34 cellular contexts compared by ENCODE assay signal in genomic region chr1:175755516-175755915, GRCh38. TPM values are rescaled to one million over a fixed set of nuclear protein-coding genes. Genes with fewer than 3 reads are reported as not detected.
"Had no signal": no experiment of that assay in that cellular context is flagged by ENCODE, and none has a peak within 500 bp of the region (broad histone marks: within the 10 kb centered on the region; RNA-seq: fewer than 3 reads in every experiment).

No MANE protein-coding gene starts in this region.

- H3K27ac Mint-ChIP-seq: activated B cell treated with CpG ODN at 0.5 μM for 24 hours; activated CD4-positive, alpha-beta memory T cell treated with anti-CD3 and anti-CD28 coated beads for 36 hours; activated CD4-positive, alpha-beta T cell treated with anti-CD3 and anti-CD28 coated beads, Interleukin-2, amount 10 ng/mL, durations not matched to agents 24 days and 14 days; activated CD8-positive, alpha-beta T cell treated with anti-CD3 and anti-CD28 coated beads for 36 hours; activated naive CD4-positive, alpha-beta T cell treated with anti-CD3 and anti-CD28 coated beads for 36 hours; activated naive CD4-positive, alpha-beta T cell treated with anti-CD3 and anti-CD28 coated beads, Interleukin-2, amount 50 U/mL, for 72 hours; activated naive CD8-positive, alpha-beta T cell treated with anti-CD3 and anti-CD28 coated beads for 36 hours; activated T-helper 1 cell treated with anti-CD3 and anti-CD28 coated beads, Interleukin-12 subunit alpha, Interleukin-12 subunit beta, Interleukin-2, Interleukin-4 antibody, amounts not matched to agents 30 ng/mL and 10 ng/mL and 1 ng/mL, durations not matched to agents 14 hours and 24 hours and 36 hours; activated T-helper 17 cell treated with anti-CD3 and anti-CD28 coated beads, Interleukin-2, amount 50 U/mL, for 72 hours; T-helper 1 cell treated with Interleukin-12 subunit alpha and Interleukin-12 subunit beta and Interleukin-4 antibody, amounts not matched to agents 30 μg/mL and 1 μg/mL, for 36 hours; T-helper 2 cell treated with Interferon-gamma antibody and Interleukin-4, amounts not matched to agents 5 μg/mL and 100 μg/mL, for 36 hours had no signal

- H3K4me3 Mint-ChIP-seq: activated B cell treated with CpG ODN at 0.5 μM for 24 hours; activated CD4-positive, alpha-beta memory T cell treated with anti-CD3 and anti-CD28 coated beads for 36 hours; activated CD4-positive, alpha-beta T cell treated with anti-CD3 and anti-CD28 coated beads, Interleukin-2, amount 10 ng/mL, durations not matched to agents 24 days and 14 days; activated CD8-positive, alpha-beta T cell treated with anti-CD3 and anti-CD28 coated beads for 36 hours; activated naive CD4-positive, alpha-beta T cell treated with anti-CD3 and anti-CD28 coated beads for 36 hours; activated naive CD8-positive, alpha-beta T cell treated with anti-CD3 and anti-CD28 coated beads for 36 hours; activated T-cell treated with anti-CD3 and anti-CD28 coated beads, Interleukin-2, amount 50 U/mL, for 4 hours; activated T-cell treated with anti-CD3 and anti-CD28 coated beads, Interleukin-2, amount 50 U/mL, for 72 hours; activated T-helper 1 cell treated with anti-CD3 and anti-CD28 coated beads, Interleukin-12 subunit alpha, Interleukin-12 subunit beta, Interleukin-2, Interleukin-4 antibody, amounts not matched to agents 30 ng/mL and 10 ng/mL and 1 ng/mL, durations not matched to agents 14 hours and 24 hours and 36 hours; activated T-helper 17 cell treated with anti-CD3 and anti-CD28 coated beads, Interleukin-2, amount 50 U/mL, for 72 hours; T-helper 1 cell treated with Interleukin-12 subunit alpha and Interleukin-12 subunit beta and Interleukin-4 antibody, amounts not matched to agents 30 μg/mL and 1 μg/mL, for 36 hours; T-helper 2 cell treated with Interferon-gamma antibody and Interleukin-4, amounts not matched to agents 5 μg/mL and 100 μg/mL, for 36 hours had no signal

- ATAC-seq: activated CD8-positive, alpha-beta T cell treated with anti-CD3 and anti-CD28 coated beads for 36 hours; activated naive CD4-positive, alpha-beta T cell treated with anti-CD3 and anti-CD28 coated beads, Interleukin-2, amount 50 U/mL, for 72 hours; activated T-cell treated with anti-CD3 and anti-CD28 coated beads, Interleukin-2, amount 50 U/mL, for 4 hours; activated T-cell treated with anti-CD3 and anti-CD28 coated beads, Interleukin-2, amount 50 U/mL, for 72 hours; activated T-helper 17 cell treated with anti-CD3 and anti-CD28 coated beads, Interleukin-2, amount 50 U/mL, for 72 hours had no signal

- H3K4me1 Mint-ChIP-seq: activated B cell treated with CpG ODN at 0.5 μM for 24 hours; activated CD4-positive, alpha-beta T cell treated with anti-CD3 and anti-CD28 coated beads, Interleukin-2, amount 10 ng/mL, durations not matched to agents 24 days and 14 days; activated naive CD8-positive, alpha-beta T cell treated with anti-CD3 and anti-CD28 coated beads for 36 hours; activated T-helper 17 cell treated with anti-CD3 and anti-CD28 coated beads, Interleukin-2, amount 50 U/mL, for 72 hours had no signal

- H3K9me3 Mint-ChIP-seq: activated B cell treated with CpG ODN at 0.5 μM for 24 hours; activated CD4-positive, alpha-beta memory T cell treated with anti-CD3 and anti-CD28 coated beads for 36 hours; activated CD4-positive, alpha-beta T cell treated with anti-CD3 and anti-CD28 coated beads, Interleukin-2, amount 10 ng/mL, durations not matched to agents 24 days and 14 days; activated CD8-positive, alpha-beta T cell treated with anti-CD3 and anti-CD28 coated beads for 36 hours; activated naive CD4-positive, alpha-beta T cell treated with anti-CD3 and anti-CD28 coated beads for 36 hours; activated naive CD4-positive, alpha-beta T cell treated with anti-CD3 and anti-CD28 coated beads, Interleukin-2, amount 50 U/mL, for 72 hours; activated naive CD8-positive, alpha-beta T cell treated with anti-CD3 and anti-CD28 coated beads for 36 hours; activated T-cell treated with anti-CD3 and anti-CD28 coated beads, Interleukin-2, amount 50 U/mL, for 4 hours; activated T-cell treated with anti-CD3 and anti-CD28 coated beads, Interleukin-2, amount 50 U/mL, for 72 hours; activated T-helper 1 cell treated with anti-CD3 and anti-CD28 coated beads, Interleukin-12 subunit alpha, Interleukin-12 subunit beta, Interleukin-2, Interleukin-4 antibody, amounts not matched to agents 30 ng/mL and 10 ng/mL and 1 ng/mL, durations not matched to agents 14 hours and 24 hours and 36 hours; activated T-helper 17 cell treated with anti-CD3 and anti-CD28 coated beads, Interleukin-2, amount 50 U/mL, for 72 hours; T-helper 1 cell treated with Interleukin-12 subunit alpha and Interleukin-12 subunit beta and Interleukin-4 antibody, amounts not matched to agents 30 μg/mL and 1 μg/mL, for 36 hours; T-helper 2 cell treated with Interferon-gamma antibody and Interleukin-4, amounts not matched to agents 5 μg/mL and 100 μg/mL, for 36 hours had no signal

- H3K36me3 Mint-ChIP-seq: activated CD4-positive, alpha-beta memory T cell treated with anti-CD3 and anti-CD28 coated beads for 36 hours; activated naive CD4-positive, alpha-beta T cell treated with anti-CD3 and anti-CD28 coated beads, Interleukin-2, amount 50 U/mL, for 72 hours; activated naive CD8-positive, alpha-beta T cell treated with anti-CD3 and anti-CD28 coated beads for 36 hours had no signal

- DNase-seq: activated B cell treated with CpG ODN at 0.5 μM for 24 hours; activated CD4-positive, alpha-beta memory T cell treated with anti-CD3 and anti-CD28 coated beads for 36 hours; activated CD4-positive, alpha-beta T cell treated with anti-CD3 and anti-CD28 coated beads for 4 hours; activated CD4-positive, alpha-beta T cell treated with anti-CD3 and anti-CD28 coated beads, Interleukin-2, amount 10 ng/mL, durations not matched to agents 24 days and 14 days; activated CD4-positive, alpha-beta T cell treated with anti-CD3 and anti-CD28 coated beads, Interleukin-2, amount 50 U/mL, for 1 hour; activated CD4-positive, alpha-beta T cell treated with anti-CD3 and anti-CD28 coated beads, Interleukin-2, amount 50 U/mL, for 4 hours; activated CD4-positive, CD25-positive, alpha-beta regulatory T cell treated with anti-CD3 and anti-CD28 coated beads, Interleukin-2, amount 50 U/mL, for 72 hours; activated CD8-positive, alpha-beta memory T cell treated with anti-CD3 and anti-CD28 coated beads, Interleukin-2, amount 50 U/mL, for 4 hours; activated CD8-positive, alpha-beta T cell treated with anti-CD3 and anti-CD28 coated beads for 36 hours; activated effector memory CD4-positive, alpha-beta T cell treated with anti-CD3 and anti-CD28 coated beads, Interleukin-2, amount 50 U/mL, for 16 hours; activated gamma-delta T cell treated with Interleukin-2 at 50 U/mL for 16 hours; activated naive CD4-positive, alpha-beta T cell; activated naive CD4-positive, alpha-beta T cell treated with anti-CD3 and anti-CD28 coated beads for 36 hours; activated naive CD4-positive, alpha-beta T cell treated with anti-CD3 and anti-CD28 coated beads, Interleukin-2, amount 50 U/mL, for 16 hours; activated naive CD8-positive, alpha-beta T cell treated with anti-CD3 and anti-CD28 coated beads for 36 hours; activated T-cell treated with anti-CD3 and anti-CD28 coated beads for 4 hours; activated T-cell treated with anti-CD3 and anti-CD28 coated beads, Interleukin-2, amount 50 U/mL, for 1 hour; activated T-cell treated with anti-CD3 and anti-CD28 coated beads, Interleukin-2, amount 50 U/mL, for 4 hours; activated T-cell treated with anti-CD3 and anti-CD28 coated beads, Interleukin-2, amount 50 U/mL, for 72 hours; adrenal gland; amniotic stem cell; aorta; brain microvascular endothelial cell; central memory CD4-positive, alpha-beta T cell; T-helper 1 cell; T-helper 2 cell; T-helper 9 cell had no signal

RNA-seq across cellular contexts. Expression of gene TNR, which starts 12.1 kb away (rescaled TPM):
- total RNA-seq: activated CD4-positive, alpha-beta memory T cell treated with anti-CD3 and anti-CD28 coated beads for 36 hours; activated CD8-positive, alpha-beta memory T cell treated with anti-CD3 and anti-CD28 coated beads for 36 hours; activated CD8-positive, alpha-beta T cell treated with anti-CD3 and anti-CD28 coated beads for 36 hours; activated naive CD4-positive, alpha-beta T cell treated with anti-CD3 and anti-CD28 coated beads for 36 hours; activated naive CD4-positive, alpha-beta T cell treated with anti-CD3 and anti-CD28 coated beads, Interleukin-2, amount 50 U/mL, for 72 hours; activated naive CD8-positive, alpha-beta T cell treated with anti-CD3 and anti-CD28 coated beads for 36 hours; activated T-cell treated with anti-CD3 and anti-CD28 coated beads, Interleukin-2, amount 50 U/mL, for 4 hours; activated T-cell treated with anti-CD3 and anti-CD28 coated beads, Interleukin-2, amount 50 U/mL, for 72 hours; activated T-helper 1 cell treated with anti-CD3 and anti-CD28 coated beads, Interleukin-12 subunit alpha, Interleukin-12 subunit beta, Interleukin-2, Interleukin-4 antibody, amounts not matched to agents 30 ng/mL and 10 ng/mL and 1 ng/mL, durations not matched to agents 14 hours and 24 hours and 36 hours; activated T-helper 17 cell treated with anti-CD3 and anti-CD28 coated beads, Interleukin-2, amount 50 U/mL, for 72 hours; astrocyte had no signal
